ENCODE assay signal across 9 cellular contexts in genomic region chr4:1207603-1208265, GRCh38. TPM values are rescaled to one million over a fixed set of nuclear protein-coding genes. Genes with fewer than 3 reads are reported as not detected.
DNase-seq lines count a peak whose midpoint lies in the region; ATAC-seq and TF ChIP-seq lines count a peak whose summit lies in the region.
"Had no signal": no experiment of that assay in that cellular context is flagged by ENCODE, and none has a peak within 500 bp of the region (broad histone marks: within the 10 kb centered on the region; RNA-seq: fewer than 3 reads in every experiment).

No MANE protein-coding gene starts in this region.

- no peak for TF ChIP-seq CTCF in AG09319 (IDR thresholded peaks at IDR 0.05; ENCODE audit: low read depth, low read length)
- no peak for TF ChIP-seq CTCF in fibroblast of the aortic adventitia (IDR thresholded peaks at IDR 0.05; ENCODE audit: insufficient read depth, low read length)
- TF ChIP-seq CTCF in nephron (IDR thresholded peaks at IDR 0.05; ENCODE audit: unreplicated experiment in 3 of 3): no peak

- H3K4me3 ChIP-seq in fibroblast of the aortic adventitia (ENCODE audit: low read depth, low read length): no peak overlapping the region

- ATAC-seq in HG03095 (IDR thresholded peaks at IDR 0.05; ENCODE audit: unreplicated experiment) (no peak), GM18867 (IDR thresholded peaks at IDR 0.05; ENCODE audit: unreplicated experiment) (no peak), GM21526 (IDR thresholded peaks at IDR 0.05; ENCODE audit: low FRiP score, unreplicated experiment) (no peak)

- peaks cover 8% of the 10 kb centered on the region for H3K36me3 Mint-ChIP-seq in nephron (ENCODE audit: low read depth)

- peaks cover 53% of the 10 kb centered on the region for H3K4me1 Mint-ChIP-seq in nephron

- H3K27ac Mint-ChIP-seq in nephron: peak overlapping the region; percentile 90 to 98 (median 98)

- H3K9me3 Mint-ChIP-seq in nephron: no peaks in the 10 kb centered on the region

- H3K27me3 Mint-ChIP-seq in nephron (ENCODE audit: low read depth): peaks cover 6% of the 10 kb centered on the region

- DNase-seq in AG09319 (ENCODE audit: extremely low read depth, low read depth): peak; percentile 58
- peak; percentile 32 for DNase-seq in NCI-H1694 treated with DMSO at 0.1 percent for 48 hours (lab: John Stamatoyannopoulos, UW)
- DNase-seq in fibroblast of the aortic adventitia (ENCODE audit: low read depth): peak; percentile 82
- DNase-seq in NCI-H2107 treated with DMSO at 0.1 percent for 48 hours (lab: John Stamatoyannopoulos, UW; ENCODE audit: unreplicated experiment): no peak
- DNase-seq: activated CD4-positive, alpha-beta T cell treated with anti-CD3 and anti-CD28 coated beads for 1 hour had no signal

- H3K4me3 Mint-ChIP-seq in nephron: peak overlapping the region in 1 of 3 experiments; percentile 52

RNA-seq across cellular contexts. Expression of gene SPON2, which starts 35.4 kb away (rescaled TPM):
- total RNA-seq in fibroblast of the aortic adventitia (ENCODE audit: low replicate concordance): 21.1 and 409 TPM in 2 replicates

RNA-seq across cellular contexts. Expression of gene CTBP1, which starts 41.2 kb away (rescaled TPM):
- total RNA-seq in fibroblast of the aortic adventitia (ENCODE audit: low replicate concordance): 141 and 191 TPM in 2 replicates
